Comparison of ENCODE assay signal across 17 cellular contexts in genomic region chr18:31487251-31488015, GRCh38. TPM values are rescaled to one million over a fixed set of nuclear protein-coding genes. Genes with fewer than 3 reads are reported as not detected.
A peak's percentile ranks its signal among the peaks of the same experiment; 100 is the strongest.
DNase-seq lines count a peak whose midpoint lies in the region; ATAC-seq and TF ChIP-seq lines count a peak whose summit lies in the region.
"Had no signal": no experiment of that assay in that cellular context is flagged by ENCODE, and none has a peak within 500 bp of the region (broad histone marks: within the 10 kb centered on the region; RNA-seq: fewer than 3 reads in every experiment).

No MANE protein-coding gene starts in this region.

- H3K4me3 ChIP-seq in trophoblast cell (ENCODE audit: low read depth, low read length) (no peak overlapping the region), colonic mucosa (no peak overlapping the region)
- H3K4me3 ChIP-seq: coronary artery, lung had no signal

- peak overlapping the region; percentile 26 for H4K91ac ChIP-seq in trophoblast cell (ENCODE audit: low read depth, low read length)

- H3K18ac ChIP-seq in trophoblast cell (ENCODE audit: low read length), result no peak overlapping the region

- no peak overlapping the region for H2AK5ac ChIP-seq in trophoblast cell (ENCODE audit: low read length)

- peak overlapping the region; percentile 51 for H2BK5ac ChIP-seq in trophoblast cell (ENCODE audit: low read depth, low read length, poor library complexity)

- H3K4me1 ChIP-seq in trophoblast cell (ENCODE audit: control insufficient read depth in 1 of 2, insufficient read depth in 2 of 2, low read length in 2 of 2) (peaks cover 12 to 14% of the 10 kb centered on the region in 2 experiments), colonic mucosa (no peaks in the 10 kb centered on the region)
- H3K4me1 ChIP-seq: parathyroid adenoma had no signal

- H2BK120ac ChIP-seq in trophoblast cell (ENCODE audit: insufficient read depth, low read length, poor library complexity), result no peak overlapping the region

- no peak overlapping the region for H3K4ac ChIP-seq in trophoblast cell (ENCODE audit: low read depth, low read length)

- no CpG with 5 or more reads among the region's 8 CpGs for WGBS in trophoblast cell (ENCODE audit: extremely low coverage, insufficient coverage, insufficient read length)

- H3K36me3 ChIP-seq in trophoblast cell (ENCODE audit: control insufficient read depth in 1 of 2, insufficient read depth in 2 of 2, low read length in 2 of 2) (no peaks in the 10 kb centered on the region), colonic mucosa (no peaks in the 10 kb centered on the region)

- no peak overlapping the region for H3K14ac ChIP-seq in trophoblast cell (ENCODE audit: low read length)

- POLR2A ChIA-PET in RWPE1 (lab: Yijun Ruan, JAX; ENCODE audit: low non-redundant PET), result no interaction called here

- H3K9ac ChIP-seq in trophoblast cell (ENCODE audit: low read length), result no peak overlapping the region
- H3K9ac ChIP-seq in colonic mucosa (ENCODE audit: low read depth in 2 of 2, low read length in 2 of 2), result no peak overlapping the region
- H3K9ac ChIP-seq: parathyroid adenoma had no signal

- intact Hi-C loops in colonic mucosa (cut with DNase I), result no loop called here

- CTCF ChIA-PET in RWPE1 (lab: Yijun Ruan, JAX), result no interaction called here

- H2BK12ac ChIP-seq in trophoblast cell (ENCODE audit: low read length), result peak overlapping the region; percentile 37

- no peaks in the 10 kb centered on the region for H3K9me3 ChIP-seq in trophoblast cell (ENCODE audit: insufficient read depth, low read depth, low read length)
- no peaks in the 10 kb centered on the region for H3K9me3 ChIP-seq in colonic mucosa

- no peak for ATAC-seq in GM21360 (IDR thresholded peaks at IDR 0.05; ENCODE audit: unreplicated experiment)
- ATAC-seq: stimulated activated naive CD8-positive, alpha-beta T cell treated with anti-CD3 and anti-CD28 coated beads, Interleukin-15, Interleukin-2, amounts not matched to agents 100 U/mL and 50 U/mL, for 24 hours had no signal

- no peak overlapping the region for H4K12ac ChIP-seq in trophoblast cell (ENCODE audit: low read depth, low read length)

- H3K23ac ChIP-seq in trophoblast cell (ENCODE audit: low read length), result no peak overlapping the region

- H3K79me1 ChIP-seq in trophoblast cell (ENCODE audit: low read length), result peaks cover 9% of the 10 kb centered on the region

- no peaks in the 10 kb centered on the region for H3K27me3 ChIP-seq in trophoblast cell (ENCODE audit: insufficient read depth, low read length)
- H3K27me3 ChIP-seq in colonic mucosa, result no peaks in the 10 kb centered on the region

- TF ChIP-seq CTCF in RWPE1 (conservative IDR thresholded peaks at IDR 0.05; ENCODE audit: low read depth) (no peak), colonic mucosa (IDR thresholded peaks at IDR 0.05) (no peak)

- H3K4me2 ChIP-seq in trophoblast cell (ENCODE audit: low read length), result no peak overlapping the region

- no peaks in the 10 kb centered on the region for H3K79me2 ChIP-seq in trophoblast cell (ENCODE audit: control insufficient read depth, insufficient read depth, low read length, poor library complexity)
- H3K79me2 ChIP-seq: parathyroid adenoma had no signal

- H2AFZ ChIP-seq in trophoblast cell (ENCODE audit: insufficient read depth, low read length, poor library complexity), result no peak overlapping the region
- H2AFZ ChIP-seq: parathyroid adenoma had no signal

- H3K27ac ChIP-seq in RWPE1 (peak overlapping the region; percentile 82), trophoblast cell (ENCODE audit: low read depth, low read length) (peak overlapping the region; percentile 66), colonic mucosa (no peak overlapping the region)
- H3K27ac ChIP-seq: coronary artery, parathyroid adenoma had no signal

- H4K8ac ChIP-seq in trophoblast cell (ENCODE audit: low read depth, low read length), result peak overlapping the region; percentile 17

- DNase-seq in EH (ENCODE audit: low read depth) (peak; percentile 76), RWPE1 (ENCODE audit: low spot score) (peak; percentile 75), fibroblast of peridontal ligament (ENCODE audit: extremely low read depth) (peak; percentile 2), trophoblast cell (peak; percentile 55 to 84), colonic mucosa (no peak), NOMO-1 (lab: John Stamatoyannopoulos, UW; ENCODE audit: unreplicated experiment in 2 of 2) (no peak)
- DNase-seq in stimulated activated naive CD4-positive, alpha-beta T cell treated with Interleukin-2 at 50 U/mL for 16 hours (lab: John Stamatoyannopoulos, UW), result no peak
- DNase-seq: activated CD4-positive, alpha-beta memory T cell treated with anti-CD3 and anti-CD28 coated beads for 36 hours; activated naive CD4-positive, alpha-beta T cell treated with anti-CD3 and anti-CD28 coated beads, Interleukin-2, amount 10 ng/mL, durations not matched to agents 7 days and 5 days; CD8-positive, alpha-beta memory T cell; NCI-H1694; stimulated activated naive CD8-positive, alpha-beta T cell treated with anti-CD3 and anti-CD28 coated beads, Interleukin-15, Interleukin-2, amounts not matched to agents 100 U/mL and 50 U/mL, for 24 hours; T-helper 2 cell had no signal

RNA-seq across cellular contexts. Expression of gene DSG2, which starts 10.5 kb away (rescaled TPM):
- polyA plus RNA-seq in trophoblast cell (2013), result 81.8 and 82.6 TPM in 2 replicates
- 100 to 1,000 TPM; 237 to 308 TPM for total RNA-seq in colonic mucosa

RNA-seq across cellular contexts. Expression of gene DSG3, which starts 39.9 kb away (rescaled TPM):
- 0.03 TPM in 2 replicates for polyA plus RNA-seq in trophoblast cell (2013)
- under 1 TPM; 0.07 to 0.40 TPM for total RNA-seq in colonic mucosa
- total RNA-seq: activated CD4-positive, alpha-beta memory T cell treated with anti-CD3 and anti-CD28 coated beads for 36 hours; CD8-positive, alpha-beta memory T cell had no signal
- polyA plus RNA-seq: CD8-positive, alpha-beta memory T cell had no signal

Comparison
In these comparisons a context has a peak if more than half of its experiments do, and no peak if none do; other contexts are left out.
1. DNase-seq: peak in EH (single experiment), RWPE1 (single experiment), fibroblast of peridontal ligament (single experiment) and trophoblast cell (2 of 2); none in colonic mucosa (single experiment), NOMO-1 (0 of 2) and stimulated activated naive CD4-positive, alpha-beta T cell treated with Interleukin-2 at 50 U/mL for 16 hours (single experiment).